ENCODE assay signal across 8 cellular contexts in the genomic region with DNA sequence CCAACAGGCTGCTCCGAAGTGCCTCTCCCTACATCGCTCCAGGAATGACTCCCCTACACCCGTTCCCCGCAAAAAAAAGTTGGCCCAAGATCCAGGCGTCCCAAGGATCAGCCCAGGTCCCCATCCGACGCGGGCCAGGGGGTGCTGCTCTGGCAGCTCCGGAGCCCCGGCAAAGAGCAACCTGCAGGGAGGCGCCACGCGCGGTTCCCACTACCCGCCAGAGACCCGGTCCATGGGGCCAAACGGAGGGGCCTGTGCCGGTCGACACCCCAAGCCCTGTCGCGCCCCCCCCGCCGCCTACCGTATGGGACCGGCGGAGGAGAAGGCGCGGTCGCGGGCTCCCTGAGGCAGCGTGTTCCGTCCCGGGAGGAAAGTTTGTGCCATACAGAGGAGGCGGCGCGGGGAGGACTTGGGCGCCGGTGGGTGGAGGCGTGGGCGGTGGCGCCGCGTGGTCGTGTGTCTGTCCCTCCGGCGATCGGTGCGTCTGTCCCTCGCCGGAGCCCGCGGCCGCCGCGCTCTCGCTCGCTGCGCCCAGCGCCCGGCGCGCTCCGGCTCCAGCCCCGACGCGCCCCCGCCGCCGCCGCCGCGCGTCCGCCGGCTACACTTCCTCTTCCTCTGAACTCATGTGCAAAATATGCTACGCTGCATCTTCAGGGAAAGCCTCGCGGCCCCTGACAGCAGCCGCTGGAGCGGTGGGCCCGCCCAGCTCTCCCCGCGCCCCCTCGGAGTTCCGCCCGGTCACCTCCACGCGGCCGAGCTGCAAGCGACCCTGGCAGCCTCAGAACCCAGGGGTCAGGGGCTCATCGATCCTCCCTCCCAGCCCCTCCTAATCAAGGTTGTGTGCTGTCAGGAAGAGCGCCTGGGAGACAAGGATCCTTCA. TPM values are rescaled to one million over a fixed set of nuclear protein-coding genes. Genes with fewer than 3 reads are reported as not detected.
A peak's percentile ranks its signal among the peaks of the same experiment; 100 is the strongest.
DNase-seq lines count a peak whose midpoint lies in the region; ATAC-seq and TF ChIP-seq lines count a peak whose summit lies in the region.

A gene with protein sequence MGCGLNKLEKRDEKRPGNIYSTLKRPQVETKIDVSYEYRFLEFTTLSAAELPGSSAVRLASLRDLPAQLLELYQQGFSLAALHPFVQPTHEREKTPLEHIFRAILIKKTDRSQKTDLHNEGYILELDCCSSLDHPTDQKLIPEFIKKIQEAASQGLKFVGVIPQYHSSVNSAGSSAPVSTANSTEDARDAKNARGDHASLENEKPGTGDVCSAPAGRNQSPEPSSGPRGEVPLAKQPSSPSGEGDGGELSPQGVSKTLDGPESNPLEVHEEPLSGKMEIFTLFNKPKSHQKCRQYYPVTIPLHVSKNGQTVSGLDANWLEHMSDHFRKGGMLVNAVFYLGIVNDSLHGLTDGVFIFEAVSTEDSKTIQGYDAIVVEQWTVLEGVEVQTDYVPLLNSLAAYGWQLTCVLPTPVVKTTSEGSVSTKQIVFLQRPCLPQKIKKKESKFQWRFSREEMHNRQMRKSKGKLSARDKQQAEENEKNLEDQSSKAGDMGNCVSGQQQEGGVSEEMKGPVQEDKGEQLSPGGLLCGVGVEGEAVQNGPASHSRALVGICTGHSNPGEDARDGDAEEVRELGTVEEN (minus strand): TSS at position 559 of the 880 bp plus-strand sequence. CDS start 19,830 bp downstream, outside the sequence.

- peak within 1 kb of the TSS; percentile 53 to 57 for H3K27ac ChIP-seq in prostate gland

- peak within 1 kb of the TSS; percentile 98 for H3K27ac Mint-ChIP-seq in activated naive CD8-positive, alpha-beta T cell treated with anti-CD3 and anti-CD28 coated beads for 36 hours

- H3K9me3 Mint-ChIP-seq in activated naive CD8-positive, alpha-beta T cell treated with anti-CD3 and anti-CD28 coated beads for 36 hours: peaks cover 1% of the 10 kb centered on the region

- peaks cover 56% of the 10 kb centered on the region for H3K36me3 Mint-ChIP-seq in activated naive CD8-positive, alpha-beta T cell treated with anti-CD3 and anti-CD28 coated beads for 36 hours

- WGBS in prostate gland: under 1% methylated on average over 32 of the region's 92 CpGs

- no peak for TF ChIP-seq POLR2A in prostate gland (IDR thresholded peaks at IDR 0.05)

- DNase-seq in AG10803 (ENCODE audit: low read depth) (peak; percentile 61), HCEC 1CT (peak; percentile 71), SW480 (ENCODE audit: low spot score) (peak; percentile 13), left cardiac atrium (peak; percentile 71), prostate gland (ENCODE audit: low spot score) (no peak)
- peak; percentile 69 for DNase-seq in activated naive CD8-positive, alpha-beta T cell treated with anti-CD3 and anti-CD28 coated beads for 36 hours

- H3K27me3 Mint-ChIP-seq in activated naive CD8-positive, alpha-beta T cell treated with anti-CD3 and anti-CD28 coated beads for 36 hours: no peaks in the 10 kb centered on the region

- H3K27me3 ChIP-seq in prostate gland (replicated peaks; ENCODE audit: insufficient read depth): peaks cover 4% of the 10 kb centered on the region

- TF ChIP-seq CTCF in AG10803 (conservative IDR thresholded peaks at IDR 0.05; ENCODE audit: low read length): no peak; the same call in 1 of the 2 replicates
- no peak for TF ChIP-seq CTCF in prostate gland (IDR thresholded peaks at IDR 0.05)

- peak within 1 kb of the TSS; percentile 98 for H3K4me3 Mint-ChIP-seq in activated naive CD8-positive, alpha-beta T cell treated with anti-CD3 and anti-CD28 coated beads for 36 hours

- H3K4me1 Mint-ChIP-seq in activated naive CD8-positive, alpha-beta T cell treated with anti-CD3 and anti-CD28 coated beads for 36 hours: peaks cover 66% of the 10 kb centered on the region

- no peaks in the 10 kb centered on the region for H3K9me3 ChIP-seq in prostate gland

- no peaks in the 10 kb centered on the region for H3K36me3 ChIP-seq in prostate gland

- intact Hi-C loops in left cardiac atrium (cut with DNase I) (loop anchor here (10.0 kb wide), 3 partner anchors 119 to 229 kb away; no protein-coding TSS in a partner anchor), prostate gland (cut with DNase I) (loop anchor here (5.0 to 10.0 kb wide), 2 partner anchors 66 to 139 kb away; no protein-coding TSS in a partner anchor)

- ATAC-seq in left cardiac atrium (peak; percentile 33 to 65), HG02973 (IDR thresholded peaks at IDR 0.05; ENCODE audit: unreplicated experiment) (no peak), HG03354 (IDR thresholded peaks at IDR 0.05; ENCODE audit: poor library complexity, severe bottlenecking, unreplicated experiment) (no peak)

- H3K4me3 ChIP-seq in AG10803 (ENCODE audit: low read length) (peak within 1 kb of the TSS; percentile 95), prostate gland (peak within 1 kb of the TSS; percentile 43 to 52)

- no peaks in the 10 kb centered on the region for H3K4me1 ChIP-seq in prostate gland (replicated peaks)

RNA-seq across cellular contexts. Expression of the gene that starts here (rescaled TPM):
- 10 to 100 TPM; 84.2 to 84.8 TPM for total RNA-seq in activated naive CD8-positive, alpha-beta T cell treated with anti-CD3 and anti-CD28 coated beads for 36 hours
- 10 to 100 TPM; 28.0 to 28.8 TPM for total RNA-seq in left cardiac atrium
- total RNA-seq in prostate gland: 10 to 100 TPM in 1 of 2 donors, 1 to 10 TPM in 1; 7.4 to 16.1 TPM

Comparison
In these comparisons a context has a peak if more than half of its experiments do, and no peak if none do; other contexts are left out.
1. ATAC-seq: peak in left cardiac atrium (2 of 2); none in HG02973 (single experiment) and HG03354 (single experiment).